Comparison of ENCODE assay signal across 1 cellular context in genomic region chr2:212777020-212777491, GRCh38.
TF ChIP-seq lines count a peak whose summit lies in the region.

No MANE protein-coding gene starts in this region.

TF ChIP-seq in H1, 55 proteins besides CTCF, POLR2A, EP300 and RAD21 (continued from another document):
- TF ChIP-seq BRCA1 (IDR thresholded peaks at IDR 0.05; ENCODE audit: low read depth, low read length) (no peak), PHF8 (conservative IDR thresholded peaks at IDR 0.05; ENCODE audit: low read depth, low read length) (no peak), SP4 (IDR thresholded peaks at IDR 0.05; ENCODE audit: low read length) (no peak), SP2 (IDR thresholded peaks at IDR 0.05; ENCODE audit: low read length) (no peak), CHD2 (IDR thresholded peaks at IDR 0.05; ENCODE audit: low read length) (no peak), ZNF274 (IDR thresholded peaks at IDR 0.05; ENCODE audit: borderline replicate concordance, extremely low read depth, low read length) (no peak), EZH2 (IDR thresholded peaks at IDR 0.05; ENCODE audit: low read depth, low read length, severe bottlenecking) (no peak), CBX8 (IDR thresholded peaks at IDR 0.05; ENCODE audit: borderline replicate concordance, low read depth, low read length) (no peak), HDAC2 (IDR thresholded peaks at IDR 0.05; ENCODE audit: borderline replicate concordance in 1 of 2, low read depth in 2 of 2, low read length in 2 of 2) (no peak)
